ENCODE assay signal across 13 cellular contexts in genomic region chr17:83100220-83100852, GRCh38. TPM values are rescaled to one million over a fixed set of nuclear protein-coding genes. Genes with fewer than 3 reads are reported as not detected.
DNase-seq lines count a peak whose midpoint lies in the region; ATAC-seq and TF ChIP-seq lines count a peak whose summit lies in the region.
"Had no signal": no experiment of that assay in that cellular context is flagged by ENCODE, and none has a peak within 500 bp of the region (broad histone marks: within the 10 kb centered on the region; RNA-seq: fewer than 3 reads in every experiment).

No MANE protein-coding gene starts in this region.

- ATAC-seq in left cardiac atrium (peak; percentile 7 to 46), sciatic nerve (no peak), HG03139 (IDR thresholded peaks at IDR 0.05; ENCODE audit: unreplicated experiment) (no peak)

- peak overlapping the region; percentile 45 for H3K9ac ChIP-seq in SU-DHL-6 (ENCODE audit: low read length)

- TF ChIP-seq CTCF in SU-DHL-6 (IDR thresholded peaks at IDR 0.05; ENCODE audit: insufficient read depth, low read length, poor library complexity, severe bottlenecking) = no peak

- DNase-seq in EL (peak; percentile 38), left cardiac atrium (no peak), sciatic nerve (ENCODE audit: low spot score) (peak; percentile 75), NCI-H187 (lab: John Stamatoyannopoulos, UW) (no peak), HT-29 (ENCODE audit: low spot score) (no peak)
- DNase-seq in activated CD4-positive, CD25-positive, alpha-beta regulatory T cell (lab: John Stamatoyannopoulos, UW) = no peak
- DNase-seq: activated naive CD8-positive, alpha-beta T cell treated with anti-CD3 and anti-CD28 coated beads for 36 hours; C1 segment of cervical spinal cord; NCI-H524; occipital lobe; stimulated activated CD4-positive, alpha-beta T cell treated with anti-CD3 and anti-CD28 coated beads, Interleukin-4, amount 100 ng/mL, for 1 hour had no signal

- no peaks in the 10 kb centered on the region for H3K27me3 ChIP-seq in SU-DHL-6 (ENCODE audit: low read length)

- no peaks in the 10 kb centered on the region for H4K20me1 ChIP-seq in SU-DHL-6 (ENCODE audit: low read depth, low read length)

- H3K4me3 ChIP-seq in SU-DHL-6 (ENCODE audit: insufficient read depth, low read length, poor library complexity, severe bottlenecking) = peak overlapping the region; percentile 24

- 0 out of 2 replicates have a peak, but pooled peaks cover 3% of the 10 kb centered on the region for H3F3A ChIP-seq in SU-DHL-6 (ENCODE audit: insufficient read depth)

- H2AFZ ChIP-seq in SU-DHL-6 (ENCODE audit: low read depth, low read length, severe bottlenecking) = no peak overlapping the region

- peak overlapping the region; percentile 50 for H3K4me2 ChIP-seq in SU-DHL-6 (ENCODE audit: low read depth, low read length, poor library complexity, severe bottlenecking)

- no peaks in the 10 kb centered on the region for H3K9me3 ChIP-seq in SU-DHL-6 (ENCODE audit: insufficient read depth, low read length)

- H3K27ac ChIP-seq in SU-DHL-6 (ENCODE audit: low read depth, low read length) = peak overlapping the region; percentile 84

- intact Hi-C loops in left cardiac atrium (cut with DNase I) = no loop called here
- intact Hi-C loops in sciatic nerve (cut with DNase I) = no loop called here

- H3K79me2 ChIP-seq in SU-DHL-6 (ENCODE audit: insufficient read depth, low read length) = no peaks in the 10 kb centered on the region

- no peaks in the 10 kb centered on the region for H3K9me2 ChIP-seq in SU-DHL-6 (replicated peaks; ENCODE audit: insufficient read depth, low read length)

- H3K36me3 ChIP-seq in SU-DHL-6 (ENCODE audit: low read length) = no peaks in the 10 kb centered on the region

RNA-seq across cellular contexts. Expression of gene METRNL, which starts 20.9 kb away (rescaled TPM):
- total RNA-seq in left cardiac atrium (10 to 100 TPM; 50.4 to 84.4 TPM), sciatic nerve (131 TPM)
- total RNA-seq in HT-29 (2014; rRNA removed; shearing (Covaris generic)) = 143 and 203 TPM in 2 replicates

Comparison
In these comparisons a context has a peak if more than half of its experiments do, and no peak if none do; other contexts are left out.
1. DNase-seq: peak in EL (single experiment) and sciatic nerve (single experiment); none in left cardiac atrium (single experiment), NCI-H187 (0 of 2), HT-29 (single experiment) and activated CD4-positive, CD25-positive, alpha-beta regulatory T cell (0 of 4).
2. ATAC-seq: peak in left cardiac atrium (2 of 2); none in sciatic nerve (single experiment) and HG03139 (single experiment).